ENCODE assay signal across 8 cellular contexts in genomic region chr17:29111816-29112499, GRCh38.
DNase-seq lines count a peak whose midpoint lies in the region; ATAC-seq and TF ChIP-seq lines count a peak whose summit lies in the region.

No MANE protein-coding gene starts in this region.

- CTCF ChIA-PET in PC-3 (lab: Charles Lee): interaction anchor here (1.3 to 1.6 kb wide), 2 partner anchors 12 to 146 kb away, joined by 4 to 37 read pairs; no protein-coding TSS in a partner anchor

- ATAC-seq in PC-3 (peak; percentile 67), thoracic aorta (ENCODE audit: insufficient number of reproducible peaks, low FRiP score, low read depth) (no peak), HG02870 (IDR thresholded peaks at IDR 0.05; ENCODE audit: unreplicated experiment) (no peak)

- H3K4me3 ChIP-seq in PC-3 (ENCODE audit: low read length) (no peak overlapping the region), fibroblast of lung (replicated peaks in 1 of 4; ENCODE audit: control extremely low read depth in 1 of 4, insufficient read depth in 1 of 4, low read depth in 3 of 4, low read length in 4 of 4) (no peak overlapping the region), thoracic aorta (no peak overlapping the region)

- POLR2A ChIA-PET in PC-3 (lab: Charles Lee; ENCODE audit: unreplicated experiment): interaction anchor here (0.5 kb wide), 1 partner anchor 68 kb away, joined by 6 read pairs; the partner anchor contains the start of gene MYO18A

- H3K36me3 ChIP-seq in PC-3 (ENCODE audit: low read depth, low read length) (no peaks in the 10 kb centered on the region; the same call in 1 of the 2 replicates), fibroblast of lung (ENCODE audit: control insufficient read depth, insufficient read depth, low read length) (peaks cover 18% of the 10 kb centered on the region), thoracic aorta (peaks cover 50% of the 10 kb centered on the region)

- no peaks in the 10 kb centered on the region for H4K20me1 ChIP-seq in PC-3 (ENCODE audit: low read length)
- no peaks in the 10 kb centered on the region for H4K20me1 ChIP-seq in fibroblast of lung (ENCODE audit: control insufficient read depth, extremely low read depth, insufficient read depth, low read length)

- BruUV-seq in PC-3 (replicated peaks; lab: Mats Ljungman, UMichigan): no TSS peak

- H3K9ac ChIP-seq in PC-3 (ENCODE audit: low read length): no peak overlapping the region
- no peak overlapping the region for H3K9ac ChIP-seq in fibroblast of lung (ENCODE audit: insufficient read depth, low read length)

- peak; percentile 69 for DNase-seq in CD1c-positive myeloid dendritic cell (ENCODE audit: extremely low spot score)
- DNase-seq in HPDE6-E6E7 (ENCODE audit: extremely low spot score): peak; percentile 51
- DNase-seq in PC-3: peak; percentile 60
- peak; percentile 35 for DNase-seq in activated T-helper 1 cell treated with Interleukin-2 at 50 U/mL for 16 hours (ENCODE audit: low read depth)
- peak; percentile 49 to 70 for DNase-seq in fibroblast of lung (ENCODE audit: low read depth in 2 of 2)
- DNase-seq in nucleus accumbens (lab: John Stamatoyannopoulos, UW): peak in 51 of 56 donors; percentile 11 to 85 (median 50)
- DNase-seq in thoracic aorta (ENCODE audit: low spot score): no peak

- H2AFZ ChIP-seq in PC-3 (ENCODE audit: low read length): 0 out of 2 replicates have a peak overlapping the region, but pooled peaks have one; percentile 11
- H2AFZ ChIP-seq in fibroblast of lung (ENCODE audit: low read length): no peak overlapping the region

- H3F3A ChIP-seq in PC-3 (ENCODE audit: low read length, unreplicated experiment): no peaks in the 10 kb centered on the region

- H3K9me3 ChIP-seq in PC-3 (ENCODE audit: low read length) (no peaks in the 10 kb centered on the region), fibroblast of lung (ENCODE audit: control insufficient read depth, insufficient read depth, low read depth, low read length) (no peaks in the 10 kb centered on the region), thoracic aorta (no peaks in the 10 kb centered on the region)

- H3K27ac ChIP-seq in PC-3 (ENCODE audit: low read length): no peak overlapping the region
- no peak overlapping the region for H3K27ac ChIP-seq in fibroblast of lung (ENCODE audit: insufficient read depth, low read length)
- no peak overlapping the region for H3K27ac ChIP-seq in thoracic aorta

- H3K4me2 ChIP-seq in PC-3 (ENCODE audit: low read length) (no peak overlapping the region), fibroblast of lung (ENCODE audit: extremely low read depth, insufficient read depth, low read length) (no peak overlapping the region)

- H3K4me1 ChIP-seq in PC-3 (ENCODE audit: insufficient read depth, low read length) (peaks cover 14% of the 10 kb centered on the region), fibroblast of lung (ENCODE audit: control insufficient read depth, extremely low read depth, insufficient read depth, low read length) (no peaks in the 10 kb centered on the region), thoracic aorta (ENCODE audit: control insufficient read depth in 1 of 2, low read depth in 2 of 2) (peaks cover 0 to 18% of the 10 kb centered on the region in 2 donors)

- H3K27me3 ChIP-seq in PC-3 (ENCODE audit: low read length) (no peaks in the 10 kb centered on the region), fibroblast of lung (ENCODE audit: control insufficient read depth, insufficient read depth, low read length) (no peaks in the 10 kb centered on the region), thoracic aorta (replicated peaks; ENCODE audit: insufficient read depth) (no peaks in the 10 kb centered on the region)

- intact Hi-C loops in PC-3 (cut with micrococcal nuclease): loop anchor here (1.0 kb wide), 1 partner anchor 147 kb away; no protein-coding TSS in a partner anchor

- peak; percentile 80 for TF ChIP-seq CTCF in PC-3 (conservative IDR thresholded peaks at IDR 0.05; ENCODE audit: low read depth, low read length)
- TF ChIP-seq CTCF in fibroblast of lung (conservative IDR thresholded peaks at IDR 0.05 in 1 of 2, IDR thresholded peaks at IDR 0.05 in 1 of 2; ENCODE audit: low read depth in 1 of 2, low read length in 2 of 2): peak; percentile 97 to 98
- TF ChIP-seq CTCF in thoracic aorta (IDR thresholded peaks at IDR 0.05): peak; percentile 75

- H3K79me2 ChIP-seq in PC-3 (ENCODE audit: low read length): no peaks in the 10 kb centered on the region
- H3K79me2 ChIP-seq in fibroblast of lung (ENCODE audit: control insufficient read depth, insufficient read depth, low read length): no peaks in the 10 kb centered on the region

- no peaks in the 10 kb centered on the region for H3K9me2 ChIP-seq in PC-3 (replicated peaks; ENCODE audit: low read length)
